ENCODE assay signal across 15 cellular contexts in genomic region chr2:86070868-86071267, GRCh38. TPM values are rescaled to one million over a fixed set of nuclear protein-coding genes. Genes with fewer than 3 reads are reported as not detected.
DNase-seq lines count a peak whose midpoint lies in the region; ATAC-seq and TF ChIP-seq lines count a peak whose summit lies in the region.
"Had no signal": no experiment of that assay in that cellular context is flagged by ENCODE, and none has a peak within 500 bp of the region (broad histone marks: within the 10 kb centered on the region; RNA-seq: fewer than 3 reads in every experiment).

No MANE protein-coding gene starts in this region.

- no peak overlapping the region for H3K4me2 ChIP-seq in osteoblast (ENCODE audit: insufficient read depth, low read length)
- H3K4me2 ChIP-seq: GM23338 had no signal

- H3K4me3 ChIP-seq in osteoblast (ENCODE audit: insufficient read depth, low read length) = no peak overlapping the region
- H3K4me3 ChIP-seq: GM12878, GM23338 had no signal

- H3K9me3 ChIP-seq in T-helper 17 cell (ENCODE audit: control insufficient read depth, low read length, poor library complexity, severe bottlenecking) = no peaks in the 10 kb centered on the region
- no peaks in the 10 kb centered on the region for H3K9me3 ChIP-seq in osteoblast (ENCODE audit: low read depth, low read length)
- H3K9me3 ChIP-seq: BE2C had no signal

- peaks cover 47% of the 10 kb centered on the region for H3K36me3 Mint-ChIP-seq in activated naive CD8-positive, alpha-beta T cell treated with anti-CD3 and anti-CD28 coated beads, Interleukin-2, amount 10 ng/mL, durations not matched to agents 7 days and 5 days
- peaks cover 53% of the 10 kb centered on the region for H3K36me3 Mint-ChIP-seq in activated naive CD8-positive, alpha-beta T cell treated with anti-CD3 and anti-CD28 coated beads for 36 hours
- H3K36me3 Mint-ChIP-seq in T-helper 17 cell (ENCODE audit: low read depth) = peaks cover 7% of the 10 kb centered on the region
- H3K36me3 Mint-ChIP-seq in T-helper 2 cell treated with Interferon-gamma antibody and Interleukin-4, amounts not matched to agents 5 μg/mL and 100 μg/mL, for 36 hours (ENCODE audit: low read depth) = peaks cover 49% of the 10 kb centered on the region

- no peak for TF ChIP-seq CTCF in osteoblast (IDR thresholded peaks at IDR 0.05; ENCODE audit: extremely low read depth, low read depth, low read length)

- POLR2A ChIA-PET in activated naive CD8-positive, alpha-beta T cell treated with anti-CD3 and anti-CD28 coated beads, Interleukin-2, amount 10 ng/mL, durations not matched to agents 7 days and 5 days (lab: Charles Lee) = no interaction called here

- peaks cover 56% of the 10 kb centered on the region for H3K36me3 ChIP-seq in osteoblast (ENCODE audit: insufficient read depth, low read length)

- no peaks in the 10 kb centered on the region for H3K27me3 ChIP-seq in osteoblast (ENCODE audit: insufficient read depth, low read length)
- H3K27me3 ChIP-seq: BE2C had no signal

- H4K20me1 ChIP-seq in osteoblast (ENCODE audit: insufficient read depth, low read length) = no peaks in the 10 kb centered on the region

- H3K27ac ChIP-seq in osteoblast (ENCODE audit: low read depth, low read length) = peak overlapping the region; percentile 98
- H3K27ac ChIP-seq: C4-2B had no signal

- no peak overlapping the region for H3K4me3 Mint-ChIP-seq in activated naive CD8-positive, alpha-beta T cell treated with anti-CD3 and anti-CD28 coated beads, Interleukin-2, amount 10 ng/mL, durations not matched to agents 7 days and 5 days
- H3K4me3 Mint-ChIP-seq in activated naive CD8-positive, alpha-beta T cell treated with anti-CD3 and anti-CD28 coated beads for 36 hours = no peak overlapping the region
- no peak overlapping the region for H3K4me3 Mint-ChIP-seq in T-helper 17 cell
- no peak overlapping the region for H3K4me3 Mint-ChIP-seq in T-helper 2 cell treated with Interferon-gamma antibody and Interleukin-4, amounts not matched to agents 5 μg/mL and 100 μg/mL, for 36 hours
- H3K4me3 Mint-ChIP-seq: CD4-positive, alpha-beta memory T cell; GM23338 had no signal

- ATAC-seq in activated naive CD8-positive, alpha-beta T cell treated with anti-CD3 and anti-CD28 coated beads, Interleukin-2, amount 10 ng/mL, durations not matched to agents 7 days and 5 days (ENCODE audit: low read depth) = no peak
- ATAC-seq in T-helper 17 cell (no peak), HG02852 (IDR thresholded peaks at IDR 0.05; ENCODE audit: unreplicated experiment) (no peak), GM19351 (IDR thresholded peaks at IDR 0.05; ENCODE audit: unreplicated experiment) (no peak)
- ATAC-seq: GM12878, GM23338, HepG2 had no signal

- H3K9me3 Mint-ChIP-seq in activated naive CD8-positive, alpha-beta T cell treated with anti-CD3 and anti-CD28 coated beads, Interleukin-2, amount 10 ng/mL, durations not matched to agents 7 days and 5 days = no peaks in the 10 kb centered on the region
- H3K9me3 Mint-ChIP-seq in activated naive CD8-positive, alpha-beta T cell treated with anti-CD3 and anti-CD28 coated beads for 36 hours = peaks cover 2% of the 10 kb centered on the region
- H3K9me3 Mint-ChIP-seq in T-helper 2 cell treated with Interferon-gamma antibody and Interleukin-4, amounts not matched to agents 5 μg/mL and 100 μg/mL, for 36 hours = no peaks in the 10 kb centered on the region
- H3K9me3 Mint-ChIP-seq: CD4-positive, alpha-beta memory T cell; GM23338 had no signal

- H3K4me1 Mint-ChIP-seq in activated naive CD8-positive, alpha-beta T cell treated with anti-CD3 and anti-CD28 coated beads, Interleukin-2, amount 10 ng/mL, durations not matched to agents 7 days and 5 days = peaks cover 24% of the 10 kb centered on the region
- peaks cover 22% of the 10 kb centered on the region for H3K4me1 Mint-ChIP-seq in activated naive CD8-positive, alpha-beta T cell treated with anti-CD3 and anti-CD28 coated beads for 36 hours
- peaks cover 10% of the 10 kb centered on the region for H3K4me1 Mint-ChIP-seq in T-helper 17 cell
- peaks cover 11% of the 10 kb centered on the region for H3K4me1 Mint-ChIP-seq in T-helper 2 cell treated with Interferon-gamma antibody and Interleukin-4, amounts not matched to agents 5 μg/mL and 100 μg/mL, for 36 hours (ENCODE audit: low read depth)
- H3K4me1 Mint-ChIP-seq: GM23338 had no signal

- H3K4me1 ChIP-seq in osteoblast (ENCODE audit: insufficient read depth, low read length) = peaks cover 32% of the 10 kb centered on the region
- H3K4me1 ChIP-seq: BE2C had no signal

- H3K27ac Mint-ChIP-seq in activated naive CD8-positive, alpha-beta T cell treated with anti-CD3 and anti-CD28 coated beads, Interleukin-2, amount 10 ng/mL, durations not matched to agents 7 days and 5 days = peak overlapping the region; percentile 9
- H3K27ac Mint-ChIP-seq in activated naive CD8-positive, alpha-beta T cell treated with anti-CD3 and anti-CD28 coated beads for 36 hours = no peak overlapping the region
- H3K27ac Mint-ChIP-seq in T-helper 17 cell = peak overlapping the region; percentile 65
- no peak overlapping the region for H3K27ac Mint-ChIP-seq in T-helper 2 cell treated with Interferon-gamma antibody and Interleukin-4, amounts not matched to agents 5 μg/mL and 100 μg/mL, for 36 hours
- H3K27ac Mint-ChIP-seq: GM23338 had no signal

- no peak overlapping the region for H2AFZ ChIP-seq in osteoblast (ENCODE audit: low read length)
- H2AFZ ChIP-seq: GM23338 had no signal

- no peaks in the 10 kb centered on the region for H3K79me2 ChIP-seq in osteoblast (ENCODE audit: insufficient read depth, low read length)

- H3K27me3 Mint-ChIP-seq in activated naive CD8-positive, alpha-beta T cell treated with anti-CD3 and anti-CD28 coated beads, Interleukin-2, amount 10 ng/mL, durations not matched to agents 7 days and 5 days = no peaks in the 10 kb centered on the region
- H3K27me3 Mint-ChIP-seq in activated naive CD8-positive, alpha-beta T cell treated with anti-CD3 and anti-CD28 coated beads for 36 hours = no peaks in the 10 kb centered on the region
- no peaks in the 10 kb centered on the region for H3K27me3 Mint-ChIP-seq in T-helper 17 cell
- no peaks in the 10 kb centered on the region for H3K27me3 Mint-ChIP-seq in T-helper 2 cell treated with Interferon-gamma antibody and Interleukin-4, amounts not matched to agents 5 μg/mL and 100 μg/mL, for 36 hours (ENCODE audit: low read depth)
- H3K27me3 Mint-ChIP-seq: CD4-positive, alpha-beta memory T cell had no signal

- DNase-seq in activated naive CD8-positive, alpha-beta T cell treated with anti-CD3 and anti-CD28 coated beads, Interleukin-2, amount 10 ng/mL, durations not matched to agents 7 days and 5 days = no peak
- no peak for DNase-seq in activated naive CD8-positive, alpha-beta T cell treated with anti-CD3 and anti-CD28 coated beads for 36 hours
- DNase-seq in T-helper 17 cell = no peak
- no peak for DNase-seq in osteoblast (ENCODE audit: insufficient read length, low spot score, missing footprints)
- no peak for DNase-seq in T-helper 2 cell treated with Interferon-gamma antibody and Interleukin-4, amounts not matched to agents 5 μg/mL and 100 μg/mL, for 36 hours (ENCODE audit: low spot score)
- DNase-seq: BE2C; CD4-positive, alpha-beta memory T cell; DMS79; H7 had no signal

RNA-seq across cellular contexts. Expression of gene POLR1A, which starts 34.8 kb away (rescaled TPM):
- 10 to 100 TPM; 27.3 to 29.5 TPM for total RNA-seq in activated naive CD8-positive, alpha-beta T cell treated with anti-CD3 and anti-CD28 coated beads, Interleukin-2, amount 10 ng/mL, durations not matched to agents 7 days and 5 days
- total RNA-seq in activated naive CD8-positive, alpha-beta T cell treated with anti-CD3 and anti-CD28 coated beads for 36 hours = 10 to 100 TPM; 56.0 to 56.6 TPM
- total RNA-seq in T-helper 17 cell (10 to 100 TPM; 17.7 to 19.2 TPM), osteoblast (15.6 and 17.4 TPM in 2 replicates)

RNA-seq across cellular contexts. Expression of gene PTCD3, which starts 35.2 kb away (rescaled TPM):
- 100 to 1,000 TPM; 157 TPM for total RNA-seq in activated naive CD8-positive, alpha-beta T cell treated with anti-CD3 and anti-CD28 coated beads, Interleukin-2, amount 10 ng/mL, durations not matched to agents 7 days and 5 days
- 100 to 1,000 TPM; 161 to 162 TPM for total RNA-seq in activated naive CD8-positive, alpha-beta T cell treated with anti-CD3 and anti-CD28 coated beads for 36 hours
- total RNA-seq in T-helper 17 cell (100 to 1,000 TPM; 111 to 142 TPM), osteoblast (55.0 and 61.6 TPM in 2 replicates)

Comparison
In these comparisons a context has a peak if more than half of its experiments do, and no peak if none do; other contexts are left out.
1. H3K27ac Mint-ChIP-seq: peak in activated naive CD8-positive, alpha-beta T cell treated with anti-CD3 and anti-CD28 coated beads, Interleukin-2, amount 10 ng/mL, durations not matched to agents 7 days and 5 days (single experiment) and T-helper 17 cell (single experiment); none in activated naive CD8-positive, alpha-beta T cell treated with anti-CD3 and anti-CD28 coated beads for 36 hours (single experiment) and T-helper 2 cell treated with Interferon-gamma antibody and Interleukin-4, amounts not matched to agents 5 μg/mL and 100 μg/mL, for 36 hours (single experiment).